ENCODE assay signal across 22 cellular contexts in genomic region chr18:7889515-7889914, GRCh38.
"Had no signal": no experiment of that assay in that cellular context is flagged by ENCODE, and none has a peak within 500 bp of the region (broad histone marks: within the 10 kb centered on the region; RNA-seq: fewer than 3 reads in every experiment).

No MANE protein-coding gene starts in this region.

- H3K27me3 ChIP-seq: esophagus muscularis mucosa, hepatocyte, pancreas, sigmoid colon, stomach, transverse colon had no signal

- ATAC-seq: left cardiac atrium, pancreas had no signal

- H3K27ac ChIP-seq: dorsolateral prefrontal cortex, epithelial cell of prostate, hepatocyte, pancreas, prostate gland, skin epidermis, stomach, thoracic aorta, transverse colon had no signal

- H3K36me3 ChIP-seq: esophagus muscularis mucosa, pancreas, prostate gland, sigmoid colon, stomach, thoracic aorta, transverse colon had no signal

- H3K4me3 ChIP-seq: dorsolateral prefrontal cortex, esophagus muscularis mucosa, hepatocyte, pancreas, prostate gland, sigmoid colon, skin epidermis, stomach, thoracic aorta, transverse colon had no signal

- H3K4me1 ChIP-seq: pancreas, prostate gland, transverse colon had no signal

- DNase-seq: cortex of kidney; dorsolateral prefrontal cortex; effector CD8-positive, alpha-beta T cell; kidney; left cardiac atrium; mesendoderm; naive B cell; occipital lobe; pancreas; sigmoid colon; stimulated activated CD4-positive, alpha-beta T cell treated with anti-CD3 and anti-CD28 coated beads, Interleukin-2, amount 100 ng/mL, for 24 hours; stimulated activated CD4-positive, alpha-beta T cell treated with anti-CD3 and anti-CD28 coated beads, Interleukin-4, amount 100 ng/mL, for 4 hours; stimulated activated naive CD4-positive, alpha-beta T cell; stomach; substantia nigra; transverse colon had no signal

- H3K9me3 ChIP-seq: esophagus muscularis mucosa, pancreas, prostate gland, sigmoid colon, stomach, thoracic aorta, transverse colon had no signal
